In the genomic region with DNA sequence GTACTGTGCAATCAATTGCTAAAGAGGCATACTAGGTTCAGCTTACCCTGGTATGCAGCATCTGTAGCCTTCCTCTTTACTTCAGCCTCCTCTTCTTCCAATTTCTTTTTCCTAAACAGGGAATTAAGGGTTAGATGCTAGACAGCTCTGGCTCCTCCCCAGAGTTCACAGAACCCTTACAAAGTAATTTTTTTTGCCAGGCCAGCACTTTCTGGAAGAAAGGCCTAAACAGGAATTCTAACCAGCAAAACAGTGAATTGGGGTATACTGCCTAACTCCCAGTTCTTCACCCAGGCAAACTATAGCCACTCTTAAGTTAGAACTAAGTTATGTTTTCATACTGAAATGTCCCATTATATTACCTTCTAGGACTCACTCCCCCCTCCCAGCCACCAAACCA, we compare ENCODE assay signal across 23 cellular contexts. TPM values are rescaled to one million over a fixed set of nuclear protein-coding genes. Genes with fewer than 3 reads are reported as not detected.
"Had no signal": no experiment of that assay in that cellular context is flagged by ENCODE, and none has a peak within 500 bp of the region (broad histone marks: within the 10 kb centered on the region; RNA-seq: fewer than 3 reads in every experiment).

No MANE protein-coding gene starts in this region.

- H3K9ac ChIP-seq: SK-N-SH had no signal

- H3K27me3 Mint-ChIP-seq: T-cell had no signal

- H3K4me2 ChIP-seq: SK-N-SH had no signal

- H3K4me3 Mint-ChIP-seq: T-cell had no signal

- H3K9me3 Mint-ChIP-seq: T-cell had no signal

- FAIRE-seq: RCC 7860 had no signal

- ATAC-seq: T-cell had no signal

- H3K9me3 ChIP-seq: SK-N-SH had no signal

- DNase-seq: Kasumi-1, KG1, MM.1S, NCI-H1092 treated with DMSO at 0.1 percent for 48 hours, NCI-H1436, NCI-H187, NCI-H2029, NCI-H2081 treated with DMSO at 0.1 percent for 48 hours, NCI-H2171, NCI-H226, NCI-H446, NCI-H510A, NCI-H524 treated with DMSO at 0.1 percent for 48 hours, NCI-H69, NCI-H774, Right ventricle myocardium superior, RPMI8226, SIG-M5, SK-N-SH, SW 1271, T-cell had no signal

- H3K27ac Mint-ChIP-seq: T-cell had no signal

RNA-seq across cellular contexts. Expression of a gene that starts 31.1 kb away (rescaled TPM):
- total RNA-seq: HT1080, T-cell had no signal
